ENCODE assay signal across 2 cellular contexts in the genomic region with DNA sequence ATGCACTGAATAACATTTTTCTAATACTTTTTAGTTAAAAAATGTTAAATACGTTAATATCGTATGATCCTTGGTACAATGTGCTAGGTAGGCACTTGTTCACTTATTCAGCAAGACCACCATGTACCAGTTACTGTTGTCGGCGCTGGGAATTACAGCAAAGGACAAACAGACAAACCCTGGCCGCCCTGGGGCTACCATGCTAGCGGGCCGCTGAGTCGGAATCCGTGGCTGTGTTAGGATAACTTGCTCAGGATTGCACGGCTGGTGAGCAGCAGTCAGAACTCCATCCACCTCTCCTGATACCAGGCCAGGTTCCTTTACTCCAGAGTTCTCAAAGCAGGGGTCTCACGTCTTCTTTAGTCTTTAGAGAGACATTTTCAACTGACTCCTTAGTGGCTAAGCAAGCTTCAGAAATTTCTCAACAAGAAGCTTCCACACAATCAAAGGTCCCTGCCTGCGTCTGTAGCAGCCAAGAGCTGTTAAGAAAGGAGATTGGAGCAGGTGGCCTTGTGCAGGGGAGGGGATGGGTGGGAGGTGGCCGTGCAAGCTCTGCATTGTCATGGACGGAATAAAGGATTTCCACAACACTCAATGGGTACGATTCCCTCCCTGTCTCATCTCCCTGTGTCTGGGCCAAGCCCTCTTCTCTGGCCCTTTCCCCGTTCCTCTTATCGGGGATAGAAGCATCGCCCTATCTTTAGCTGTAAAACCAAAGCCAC.
TF ChIP-seq lines count a peak whose summit lies in the region.

No MANE protein-coding gene starts in this region.

TF ChIP-seq in H1, 55 proteins besides CTCF, POLR2A, EP300 and RAD21:
- no peak for TF ChIP-seq CHD1 (IDR thresholded peaks at IDR 0.05; ENCODE audit: low read depth, low read length)
- no peak for TF ChIP-seq SAP30 (IDR thresholded peaks at IDR 0.05; ENCODE audit: insufficient read depth, insufficient replicate concordance, low read length)
- no peak for TF ChIP-seq CEBPB (IDR thresholded peaks at IDR 0.05; ENCODE audit: low read depth, low read length)
- TF ChIP-seq, protein P1, sequence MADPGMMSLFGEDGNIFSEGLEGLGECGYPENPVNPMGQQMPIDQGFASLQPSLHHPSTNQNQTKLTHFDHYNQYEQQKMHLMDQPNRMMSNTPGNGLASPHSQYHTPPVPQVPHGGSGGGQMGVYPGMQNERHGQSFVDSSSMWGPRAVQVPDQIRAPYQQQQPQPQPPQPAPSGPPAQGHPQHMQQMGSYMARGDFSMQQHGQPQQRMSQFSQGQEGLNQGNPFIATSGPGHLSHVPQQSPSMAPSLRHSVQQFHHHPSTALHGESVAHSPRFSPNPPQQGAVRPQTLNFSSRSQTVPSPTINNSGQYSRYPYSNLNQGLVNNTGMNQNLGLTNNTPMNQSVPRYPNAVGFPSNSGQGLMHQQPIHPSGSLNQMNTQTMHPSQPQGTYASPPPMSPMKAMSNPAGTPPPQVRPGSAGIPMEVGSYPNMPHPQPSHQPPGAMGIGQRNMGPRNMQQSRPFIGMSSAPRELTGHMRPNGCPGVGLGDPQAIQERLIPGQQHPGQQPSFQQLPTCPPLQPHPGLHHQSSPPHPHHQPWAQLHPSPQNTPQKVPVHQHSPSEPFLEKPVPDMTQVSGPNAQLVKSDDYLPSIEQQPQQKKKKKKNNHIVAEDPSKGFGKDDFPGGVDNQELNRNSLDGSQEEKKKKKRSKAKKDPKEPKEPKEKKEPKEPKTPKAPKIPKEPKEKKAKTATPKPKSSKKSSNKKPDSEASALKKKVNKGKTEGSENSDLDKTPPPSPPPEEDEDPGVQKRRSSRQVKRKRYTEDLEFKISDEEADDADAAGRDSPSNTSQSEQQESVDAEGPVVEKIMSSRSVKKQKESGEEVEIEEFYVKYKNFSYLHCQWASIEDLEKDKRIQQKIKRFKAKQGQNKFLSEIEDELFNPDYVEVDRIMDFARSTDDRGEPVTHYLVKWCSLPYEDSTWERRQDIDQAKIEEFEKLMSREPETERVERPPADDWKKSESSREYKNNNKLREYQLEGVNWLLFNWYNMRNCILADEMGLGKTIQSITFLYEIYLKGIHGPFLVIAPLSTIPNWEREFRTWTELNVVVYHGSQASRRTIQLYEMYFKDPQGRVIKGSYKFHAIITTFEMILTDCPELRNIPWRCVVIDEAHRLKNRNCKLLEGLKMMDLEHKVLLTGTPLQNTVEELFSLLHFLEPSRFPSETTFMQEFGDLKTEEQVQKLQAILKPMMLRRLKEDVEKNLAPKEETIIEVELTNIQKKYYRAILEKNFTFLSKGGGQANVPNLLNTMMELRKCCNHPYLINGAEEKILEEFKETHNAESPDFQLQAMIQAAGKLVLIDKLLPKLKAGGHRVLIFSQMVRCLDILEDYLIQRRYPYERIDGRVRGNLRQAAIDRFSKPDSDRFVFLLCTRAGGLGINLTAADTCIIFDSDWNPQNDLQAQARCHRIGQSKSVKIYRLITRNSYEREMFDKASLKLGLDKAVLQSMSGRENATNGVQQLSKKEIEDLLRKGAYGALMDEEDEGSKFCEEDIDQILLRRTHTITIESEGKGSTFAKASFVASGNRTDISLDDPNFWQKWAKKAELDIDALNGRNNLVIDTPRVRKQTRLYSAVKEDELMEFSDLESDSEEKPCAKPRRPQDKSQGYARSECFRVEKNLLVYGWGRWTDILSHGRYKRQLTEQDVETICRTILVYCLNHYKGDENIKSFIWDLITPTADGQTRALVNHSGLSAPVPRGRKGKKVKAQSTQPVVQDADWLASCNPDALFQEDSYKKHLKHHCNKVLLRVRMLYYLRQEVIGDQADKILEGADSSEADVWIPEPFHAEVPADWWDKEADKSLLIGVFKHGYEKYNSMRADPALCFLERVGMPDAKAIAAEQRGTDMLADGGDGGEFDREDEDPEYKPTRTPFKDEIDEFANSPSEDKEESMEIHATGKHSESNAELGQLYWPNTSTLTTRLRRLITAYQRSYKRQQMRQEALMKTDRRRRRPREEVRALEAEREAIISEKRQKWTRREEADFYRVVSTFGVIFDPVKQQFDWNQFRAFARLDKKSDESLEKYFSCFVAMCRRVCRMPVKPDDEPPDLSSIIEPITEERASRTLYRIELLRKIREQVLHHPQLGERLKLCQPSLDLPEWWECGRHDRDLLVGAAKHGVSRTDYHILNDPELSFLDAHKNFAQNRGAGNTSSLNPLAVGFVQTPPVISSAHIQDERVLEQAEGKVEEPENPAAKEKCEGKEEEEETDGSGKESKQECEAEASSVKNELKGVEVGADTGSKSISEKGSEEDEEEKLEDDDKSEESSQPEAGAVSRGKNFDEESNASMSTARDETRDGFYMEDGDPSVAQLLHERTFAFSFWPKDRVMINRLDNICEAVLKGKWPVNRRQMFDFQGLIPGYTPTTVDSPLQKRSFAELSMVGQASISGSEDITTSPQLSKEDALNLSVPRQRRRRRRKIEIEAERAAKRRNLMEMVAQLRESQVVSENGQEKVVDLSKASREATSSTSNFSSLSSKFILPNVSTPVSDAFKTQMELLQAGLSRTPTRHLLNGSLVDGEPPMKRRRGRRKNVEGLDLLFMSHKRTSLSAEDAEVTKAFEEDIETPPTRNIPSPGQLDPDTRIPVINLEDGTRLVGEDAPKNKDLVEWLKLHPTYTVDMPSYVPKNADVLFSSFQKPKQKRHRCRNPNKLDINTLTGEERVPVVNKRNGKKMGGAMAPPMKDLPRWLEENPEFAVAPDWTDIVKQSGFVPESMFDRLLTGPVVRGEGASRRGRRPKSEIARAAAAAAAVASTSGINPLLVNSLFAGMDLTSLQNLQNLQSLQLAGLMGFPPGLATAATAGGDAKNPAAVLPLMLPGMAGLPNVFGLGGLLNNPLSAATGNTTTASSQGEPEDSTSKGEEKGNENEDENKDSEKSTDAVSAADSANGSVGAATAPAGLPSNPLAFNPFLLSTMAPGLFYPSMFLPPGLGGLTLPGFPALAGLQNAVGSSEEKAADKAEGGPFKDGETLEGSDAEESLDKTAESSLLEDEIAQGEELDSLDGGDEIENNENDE (IDR thresholded peaks at IDR 0.05; ENCODE audit: insufficient replicate concordance, low read length) = no peak
- no peak for TF ChIP-seq POLR2AphosphoS5 (IDR thresholded peaks at IDR 0.05; ENCODE audit: low read depth, low read length)
- TF ChIP-seq SUZ12 (IDR thresholded peaks at IDR 0.05; ENCODE audit: low read length) = no peak
- no peak for TF ChIP-seq FOSL1 (IDR thresholded peaks at IDR 0.05; ENCODE audit: insufficient read depth, low read depth, low read length)
- TF ChIP-seq KDM4A (IDR thresholded peaks at IDR 0.05; ENCODE audit: low read depth, low read length, severe bottlenecking) = no peak

TF ChIP-seq in GM12891, 5 proteins besides CTCF, POLR2A, EP300 and RAD21 (continued from another document):
- TF ChIP-seq POU2F2 (IDR thresholded peaks at IDR 0.05; ENCODE audit: low read depth, low read length) (no peak), TAF1 (IDR thresholded peaks at IDR 0.05; ENCODE audit: low read depth, low read length) (no peak), PAX5 (IDR thresholded peaks at IDR 0.05; ENCODE audit: insufficient read depth, low read length, severe bottlenecking) (no peak), POLR2AphosphoS5 (IDR thresholded peaks at IDR 0.05; ENCODE audit: low read depth, low read length) (no peak)
